1 cellular context compared by ENCODE assay signal in genomic region chr7:1074018-1074417, GRCh38. TPM values are rescaled to one million over a fixed set of nuclear protein-coding genes. Genes with fewer than 3 reads are reported as not detected.
"Had no signal": no experiment of that assay in that cellular context is flagged by ENCODE, and none has a peak within 500 bp of the region (broad histone marks: within the 10 kb centered on the region; RNA-seq: fewer than 3 reads in every experiment).

No MANE protein-coding gene starts in this region.

RNA-seq across cellular contexts. Expression of gene GPER1, which starts 13.9 kb away (rescaled TPM):
- polyA plus RNA-seq: neural cell had no signal

RNA-seq across cellular contexts. Expression of gene GPR146, which starts 29.7 kb away (rescaled TPM):
- polyA plus RNA-seq: neural cell had no signal
